In genomic region chr3:164360078-164360578, GRCh38 we compare ENCODE assay signal across 20 cellular contexts.
"Had no signal": no experiment of that assay in that cellular context is flagged by ENCODE, and none has a peak within 500 bp of the region (broad histone marks: within the 10 kb centered on the region; RNA-seq: fewer than 3 reads in every experiment).

No MANE protein-coding gene starts in this region.

- H3K9me3 ChIP-seq: SJCRH30 had no signal

- H3K4me1 ChIP-seq: SJCRH30 had no signal

- H3K27ac ChIP-seq: brain microvascular endothelial cell, cardiac muscle cell, SJCRH30, VCaP had no signal

- ATAC-seq: activated T-cell treated with anti-CD3 and anti-CD28 coated beads, Interleukin-2, amount 50 U/mL, for 4 hours; Right ventricle myocardium inferior had no signal

- H3K4me3 ChIP-seq: cardiac muscle cell, SJCRH30 had no signal

- DNase-seq: activated CD4-positive, alpha-beta memory T cell treated with anti-CD3 and anti-CD28 coated beads for 36 hours; activated CD4-positive, alpha-beta T cell treated with anti-CD3 and anti-CD28 coated beads, Interleukin-2, amount 10 ng/mL, durations not matched to agents 7 days and 5 days; activated CD4-positive, CD25-positive, alpha-beta regulatory T cell; activated CD8-positive, alpha-beta memory T cell treated with anti-CD3 and anti-CD28 coated beads for 24 hours; activated effector memory CD4-positive, alpha-beta T cell treated with anti-CD3 and anti-CD28 coated beads, Interleukin-2, amount 50 U/mL, for 16 hours; activated naive CD4-positive, alpha-beta T cell treated with Interleukin-2 at 50 U/mL for 16 hours; activated T-cell treated with anti-CD3 and anti-CD28 coated beads, Interleukin-2, amount 50 U/mL, for 4 hours; brain microvascular endothelial cell; Kasumi-1; NCI-H1048; NCI-H146; NCI-H187 treated with DMSO at 0.1 percent for 48 hours; NCI-H2081 treated with DMSO at 0.1 percent for 48 hours; NCI-H524; RPMI8226; SJCRH30; T-helper 1 cell had no signal

- H3K36me3 ChIP-seq: brain microvascular endothelial cell, cardiac muscle cell, SJCRH30 had no signal

- H3K27me3 ChIP-seq: brain microvascular endothelial cell, cardiac muscle cell, SJCRH30 had no signal
